In genomic region chr10:97759157-97759980, GRCh38 we compare ENCODE assay signal across 8 cellular contexts. TPM values are rescaled to one million over a fixed set of nuclear protein-coding genes. Genes with fewer than 3 reads are reported as not detected.
A peak's percentile ranks its signal among the peaks of the same experiment; 100 is the strongest.
DNase-seq lines count a peak whose midpoint lies in the region; ATAC-seq and TF ChIP-seq lines count a peak whose summit lies in the region.

No MANE protein-coding gene starts in this region.

- H3K36me3 ChIP-seq in Peyer's patch, result peaks cover 0 to 70% (median 0%) of the 10 kb centered on the region in 3 donors
- H3K36me3 ChIP-seq in cardiac muscle cell, result peaks cover 14% of the 10 kb centered on the region

- H3K4me3 ChIP-seq in Peyer's patch (no peak overlapping the region), cardiac muscle cell (no peak overlapping the region)

- intact Hi-C loops in posterior vena cava (cut with DNase I), result no loop called here

- ATAC-seq in HG02678 (IDR thresholded peaks at IDR 0.05; ENCODE audit: unreplicated experiment) (no peak), GM19324 (IDR thresholded peaks at IDR 0.05; ENCODE audit: low FRiP score, unreplicated experiment) (no peak)

- H3K27ac ChIP-seq in Peyer's patch, result no peak overlapping the region
- no peak overlapping the region for H3K27ac ChIP-seq in cardiac muscle cell

- no peak for TF ChIP-seq POLR2A in Peyer's patch (IDR thresholded peaks at IDR 0.05)

- H3K27me3 ChIP-seq in Peyer's patch (no peaks in the 10 kb centered on the region), cardiac muscle cell (no peaks in the 10 kb centered on the region)

- TF ChIP-seq CTCF in Peyer's patch (IDR thresholded peaks at IDR 0.05), result peak in 5 of 6 experiments; percentile 29 to 76 (median 73)
- TF ChIP-seq CTCF in cardiac muscle cell (IDR thresholded peaks at IDR 0.05; ENCODE audit: low read depth, low read length), result peak; percentile 99

- DNase-seq in DMS53 treated with DMSO at 0.1 percent for 48 hours (lab: John Stamatoyannopoulos, UW; ENCODE audit: unreplicated experiment), result peak; percentile 83
- DNase-seq in HPDE6-E6E7 (ENCODE audit: extremely low spot score), result peak; percentile 56
- DNase-seq in Peyer's patch, result peak; percentile 35 to 76 (median 75)
- peak; percentile 51 for DNase-seq in activated naive CD4-positive, alpha-beta T cell treated with anti-CD3 and anti-CD28 coated beads, Interleukin-2, amount 50 U/mL, for 16 hours
- DNase-seq in cardiac muscle cell (ENCODE audit: low read depth in 1 of 2, low spot score in 1 of 2), result peak; percentile 83 to 89
- DNase-seq in posterior vena cava (ENCODE audit: low spot score), result peak; percentile 86

- H3K4me1 ChIP-seq in Peyer's patch, result no peaks in the 10 kb centered on the region
- H3K4me1 ChIP-seq in cardiac muscle cell (ENCODE audit: low read depth), result peaks cover 10% of the 10 kb centered on the region

- no peaks in the 10 kb centered on the region for H3K9me3 ChIP-seq in Peyer's patch
- no peaks in the 10 kb centered on the region for H3K9me3 ChIP-seq in cardiac muscle cell (ENCODE audit: low read depth)

RNA-seq across cellular contexts. Expression of gene SFRP5, which starts 12.4 kb away (rescaled TPM):
- total RNA-seq in Peyer's patch (10 to 100 TPM in 3 of 4 donors, not detected in 1; 18.0 to 67.3 (median 48.9) TPM), cardiac muscle cell (23.7 and 35.0 TPM in 2 replicates), posterior vena cava (under 1 TPM; 0.38 to 0.56 TPM)
- polyA plus RNA-seq in cardiac muscle cell, result 29.3 and 38.2 TPM in 2 replicates

RNA-seq across cellular contexts. Expression of gene ZFYVE27, which starts 22.4 kb away (rescaled TPM):
- total RNA-seq in Peyer's patch, result 100 to 1,000 TPM in 1 of 4 donors, 10 to 100 TPM in 3; 61.1 to 121 (median 89.3) TPM
- total RNA-seq in cardiac muscle cell, result 39.1 and 59.8 TPM in 2 replicates
- 50.7 and 52.8 TPM in 2 replicates for polyA plus RNA-seq in cardiac muscle cell
- 10 to 100 TPM; 15.8 to 16.0 TPM for total RNA-seq in posterior vena cava

RNA-seq across cellular contexts. Expression of gene MARVELD1, which starts 45.8 kb away (rescaled TPM):
- total RNA-seq in Peyer's patch (10 to 100 TPM in 1 of 4 donors, 1 to 10 TPM in 3; 3.5 to 10.3 (median 7.1) TPM), cardiac muscle cell (35.2 and 38.3 TPM in 2 replicates), posterior vena cava (10 to 100 TPM; 87.5 to 96.8 TPM)
- 41.7 and 55.5 TPM in 2 replicates for polyA plus RNA-seq in cardiac muscle cell
